In genomic region chr5:158670199-158670598, GRCh38 we compare ENCODE assay signal across 27 cellular contexts.
A peak's percentile ranks its signal among the peaks of the same experiment; 100 is the strongest.
DNase-seq lines count a peak whose midpoint lies in the region; ATAC-seq and TF ChIP-seq lines count a peak whose summit lies in the region.
"Had no signal": no experiment of that assay in that cellular context is flagged by ENCODE, and none has a peak within 500 bp of the region (broad histone marks: within the 10 kb centered on the region; RNA-seq: fewer than 3 reads in every experiment).

No MANE protein-coding gene starts in this region.

- BruUV-seq in OCI-LY7 (replicated peaks; lab: Mats Ljungman, UMichigan), result no TSS peak

- peak overlapping the region; percentile 26 for H3K27ac Mint-ChIP-seq in stimulated activated memory B cell treated with anti-CD40 and anti-IgM and Interleukin-4, amounts not matched to agents 10 μg/mL and 1 μg/mL and 100 μg/mL, for 72 hours
- H3K27ac Mint-ChIP-seq: activated CD8-positive, alpha-beta memory T cell treated with anti-CD3 and anti-CD28 coated beads, Interleukin-2, amount 10 ng/mL, durations not matched to agents 7 days and 5 days; activated naive CD4-positive, alpha-beta T cell treated with anti-CD3 and anti-CD28 coated beads, Interleukin-2, amount 50 U/mL, for 72 hours; mesothelial cell of epicardium; natural killer cell treated with Interleukin-12 subunit alpha and Interleukin-12 subunit beta and Interleukin-15 and Interleukin-18, amount 100 ng/mL, for 72 hours had no signal

- peak; percentile 64 for ATAC-seq in stimulated activated memory B cell treated with anti-CD40 and anti-IgM and Interleukin-4, amounts not matched to agents 10 μg/mL and 1 μg/mL and 100 μg/mL, for 72 hours
- no peak for ATAC-seq in HG02884 (IDR thresholded peaks at IDR 0.05; ENCODE audit: unreplicated experiment)
- ATAC-seq: activated CD8-positive, alpha-beta memory T cell treated with anti-CD3 and anti-CD28 coated beads, Interleukin-2, amount 10 ng/mL, durations not matched to agents 7 days and 5 days; activated naive CD4-positive, alpha-beta T cell treated with anti-CD3 and anti-CD28 coated beads, Interleukin-2, amount 50 U/mL, for 72 hours; natural killer cell treated with Interleukin-12 subunit alpha and Interleukin-12 subunit beta and Interleukin-15 and Interleukin-18, amount 100 ng/mL, for 72 hours; right cardiac atrium had no signal

- H3K79me2 ChIP-seq in GM23248 (ENCODE audit: insufficient read depth) (no peaks in the 10 kb centered on the region), OCI-LY7 (ENCODE audit: insufficient read depth, low read depth, low read length) (no peaks in the 10 kb centered on the region)

- H3K27ac ChIP-seq in GM23248 (no peak overlapping the region), OCI-LY7 (ENCODE audit: low read depth, low read length, poor library complexity, severe bottlenecking) (no peak overlapping the region), breast epithelium (no peak overlapping the region)
- H3K27ac ChIP-seq: 22Rv1, ascending aorta, heart right ventricle, ovary, Peyer's patch, SJSA1 had no signal

- H3K27me3 ChIP-seq in GM23248 (replicated peaks; ENCODE audit: insufficient read depth), result no peaks in the 10 kb centered on the region
- H3K27me3 ChIP-seq in breast epithelium, result no peaks in the 10 kb centered on the region
- H3K27me3 ChIP-seq: ascending aorta, heart right ventricle, ovary, Peyer's patch, SJSA1 had no signal

- intact Hi-C loops in OCI-LY7 (cut with micrococcal nuclease; ENCODE audit: unreplicated experiment), result no loop called here
- intact Hi-C loops in breast epithelium (cut with DNase I; ENCODE audit: low total_unique reads), result no loop called here

- H3K4me1 ChIP-seq in GM23248 (ENCODE audit: insufficient read depth) (peaks cover 6% of the 10 kb centered on the region; the same call in 1 of the 2 replicates), OCI-LY7 (ENCODE audit: insufficient read depth, low read length, poor library complexity, severe bottlenecking) (peaks cover 9% of the 10 kb centered on the region), breast epithelium (no peaks in the 10 kb centered on the region)
- H3K4me1 ChIP-seq: ascending aorta, heart right ventricle, Peyer's patch had no signal

- POLR2A ChIA-PET in OCI-LY7 (lab: Charles Lee), result interaction anchor here (0.7 to 1.0 kb wide), 3 partner anchors 8 to 497 kb away, joined by 3 to 4 read pairs (median 3); no protein-coding TSS in a partner anchor

- H3K36me3 ChIP-seq in GM23248 (ENCODE audit: low read depth) (no peaks in the 10 kb centered on the region), OCI-LY7 (ENCODE audit: insufficient read depth, low read length) (no peaks in the 10 kb centered on the region), breast epithelium (no peaks in the 10 kb centered on the region)
- H3K36me3 ChIP-seq: ascending aorta, heart right ventricle, ovary, Peyer's patch, SJSA1 had no signal

- H3K9ac ChIP-seq in GM23248, result no peak overlapping the region

- peak overlapping the region; percentile 21; the same call in 1 of the 2 replicates for H2AFZ ChIP-seq in GM23248
- H2AFZ ChIP-seq in OCI-LY7 (ENCODE audit: low read length), result peak overlapping the region; percentile 69; the same call in 1 of the 2 replicates

- CTCF ChIA-PET in OCI-LY7 (lab: Charles Lee; ENCODE audit: unreplicated experiment), result interaction anchor here (0.8 kb wide), 1 partner anchor 205 kb away, joined by 4 read pairs; no protein-coding TSS in a partner anchor

- no peak for TF ChIP-seq POLR2A in breast epithelium (IDR thresholded peaks at IDR 0.05)

- 88 to 98% methylated on average over 2 of the region's 2 CpGs for WGBS in GM23248 (ENCODE audit: low coverage in 1 of 2, low lambda C conversion rate in 2 of 2, missing lambda C conversion rate in 2 of 2), 2 experiments

- H3K9me3 ChIP-seq in GM23248 (ENCODE audit: low read depth) (no peaks in the 10 kb centered on the region), OCI-LY7 (ENCODE audit: low read length) (no peaks in the 10 kb centered on the region; the same call in 1 of the 2 replicates), breast epithelium (peaks cover 0 to 9% of the 10 kb centered on the region in 2 donors)
- H3K9me3 ChIP-seq: ovary, Peyer's patch, SJSA1 had no signal

- no peak overlapping the region for H3K4me3 Mint-ChIP-seq in stimulated activated memory B cell treated with anti-CD40 and anti-IgM and Interleukin-4, amounts not matched to agents 10 μg/mL and 1 μg/mL and 100 μg/mL, for 72 hours
- H3K4me3 Mint-ChIP-seq: activated CD8-positive, alpha-beta memory T cell treated with anti-CD3 and anti-CD28 coated beads, Interleukin-2, amount 10 ng/mL, durations not matched to agents 7 days and 5 days; central memory CD8-positive, alpha-beta T cell; mesothelial cell of epicardium; natural killer cell treated with Interleukin-12 subunit alpha and Interleukin-12 subunit beta and Interleukin-15 and Interleukin-18, amount 100 ng/mL, for 72 hours had no signal

- H3K9me3 Mint-ChIP-seq in stimulated activated memory B cell treated with anti-CD40 and anti-IgM and Interleukin-4, amounts not matched to agents 10 μg/mL and 1 μg/mL and 100 μg/mL, for 72 hours, result peaks cover 13% of the 10 kb centered on the region
- H3K9me3 Mint-ChIP-seq: natural killer cell treated with Interleukin-12 subunit alpha and Interleukin-12 subunit beta and Interleukin-15 and Interleukin-18, amount 100 ng/mL, for 72 hours had no signal

- H3K36me3 Mint-ChIP-seq in stimulated activated memory B cell treated with anti-CD40 and anti-IgM and Interleukin-4, amounts not matched to agents 10 μg/mL and 1 μg/mL and 100 μg/mL, for 72 hours, result peaks cover 10% of the 10 kb centered on the region
- H3K36me3 Mint-ChIP-seq: activated CD8-positive, alpha-beta memory T cell treated with anti-CD3 and anti-CD28 coated beads, Interleukin-2, amount 10 ng/mL, durations not matched to agents 7 days and 5 days; activated naive CD4-positive, alpha-beta T cell treated with anti-CD3 and anti-CD28 coated beads, Interleukin-2, amount 50 U/mL, for 72 hours; mesothelial cell of epicardium; natural killer cell treated with Interleukin-12 subunit alpha and Interleukin-12 subunit beta and Interleukin-15 and Interleukin-18, amount 100 ng/mL, for 72 hours had no signal

- no peaks in the 10 kb centered on the region for H3K27me3 Mint-ChIP-seq in stimulated activated memory B cell treated with anti-CD40 and anti-IgM and Interleukin-4, amounts not matched to agents 10 μg/mL and 1 μg/mL and 100 μg/mL, for 72 hours

- no peak overlapping the region for H3K4me3 ChIP-seq in GM23248
- H3K4me3 ChIP-seq in OCI-LY7 (ENCODE audit: low read depth, low read length, poor library complexity, severe bottlenecking), result no peak overlapping the region
- H3K4me3 ChIP-seq in breast epithelium, result no peak overlapping the region
- H3K4me3 ChIP-seq: ascending aorta, heart right ventricle, ovary, Peyer's patch, SJSA1 had no signal

- no peaks in the 10 kb centered on the region for H3F3A ChIP-seq in GM23248 (ENCODE audit: insufficient read depth)

- H3K9me2 ChIP-seq in GM23248 (ENCODE audit: insufficient read depth) (no peaks in the 10 kb centered on the region), OCI-LY7 (ENCODE audit: insufficient read depth, low read length) (no peaks in the 10 kb centered on the region)

- TF ChIP-seq CTCF in OCI-LY7 (conservative IDR thresholded peaks at IDR 0.05; ENCODE audit: low read length) (no peak), breast epithelium (IDR thresholded peaks at IDR 0.05) (no peak)

- H4K20me1 ChIP-seq in GM23248 (ENCODE audit: insufficient read depth) (no peaks in the 10 kb centered on the region), OCI-LY7 (ENCODE audit: insufficient read depth, low read length) (no peaks in the 10 kb centered on the region)

- peak; percentile 11 for DNase-seq in DMS53 (lab: John Stamatoyannopoulos, UW)
- DNase-seq in DMS53 treated with DMSO at 0.1 percent for 48 hours (lab: John Stamatoyannopoulos, UW; ENCODE audit: unreplicated experiment), result no peak
- DNase-seq in GM23248, result no peak
- DNase-seq in OCI-LY7 (ENCODE audit: low spot score), result peak; percentile 19
- no peak for DNase-seq in DMS79 (lab: John Stamatoyannopoulos, UW)
- DNase-seq in breast epithelium (ENCODE audit: low spot score in 2 of 2), result no peak
- DNase-seq: activated CD4-positive, alpha-beta T cell treated with anti-CD3 and anti-CD28 coated beads for 48 hours; activated CD8-positive, alpha-beta memory T cell treated with anti-CD3 and anti-CD28 coated beads, Interleukin-2, amount 10 ng/mL, durations not matched to agents 7 days and 5 days; DMS79 treated with DMSO at 0.1 percent for 48 hours; heart right ventricle; KBM-7; NCI-H1930; NCI-H345; ovary; Peyer's patch; right cardiac atrium; stimulated activated CD4-positive, alpha-beta T cell treated with anti-CD3 and anti-CD28 coated beads, Interleukin-12 subunit alpha, Interleukin-12 subunit beta, amount 100 ng/mL, for 4 hours; T-helper 1 cell had no signal

- no peak overlapping the region for H3K4me2 ChIP-seq in GM23248 (ENCODE audit: unreplicated experiment)
- H3K4me2 ChIP-seq in OCI-LY7 (ENCODE audit: low read length), result no peak overlapping the region

- peaks cover 16% of the 10 kb centered on the region for H3K4me1 Mint-ChIP-seq in stimulated activated memory B cell treated with anti-CD40 and anti-IgM and Interleukin-4, amounts not matched to agents 10 μg/mL and 1 μg/mL and 100 μg/mL, for 72 hours
- H3K4me1 Mint-ChIP-seq: activated CD8-positive, alpha-beta memory T cell treated with anti-CD3 and anti-CD28 coated beads, Interleukin-2, amount 10 ng/mL, durations not matched to agents 7 days and 5 days; central memory CD8-positive, alpha-beta T cell; mesothelial cell of epicardium had no signal

- in situ Hi-C loops in GM23248 (cut with MboI), result no loop called here

Comparison
In these comparisons a context has a peak if more than half of its experiments do, and no peak if none do; other contexts are left out.
1. DNase-seq: peak in DMS53 (single experiment) and OCI-LY7 (single experiment); none in DMS53 treated with DMSO at 0.1 percent for 48 hours (single experiment), GM23248 (single experiment), DMS79 (single experiment) and breast epithelium (0 of 2).